In genomic region chr16:27350006-27350405, GRCh38 we compare ENCODE assay signal across 1 cellular context.
TF ChIP-seq lines count a peak whose summit lies in the region.

No MANE protein-coding gene starts in this region.

TF ChIP-seq in GM23338, 12 proteins besides CTCF, POLR2A, EP300 and RAD21 (continued from another document):
- TF ChIP-seq, protein P1, sequence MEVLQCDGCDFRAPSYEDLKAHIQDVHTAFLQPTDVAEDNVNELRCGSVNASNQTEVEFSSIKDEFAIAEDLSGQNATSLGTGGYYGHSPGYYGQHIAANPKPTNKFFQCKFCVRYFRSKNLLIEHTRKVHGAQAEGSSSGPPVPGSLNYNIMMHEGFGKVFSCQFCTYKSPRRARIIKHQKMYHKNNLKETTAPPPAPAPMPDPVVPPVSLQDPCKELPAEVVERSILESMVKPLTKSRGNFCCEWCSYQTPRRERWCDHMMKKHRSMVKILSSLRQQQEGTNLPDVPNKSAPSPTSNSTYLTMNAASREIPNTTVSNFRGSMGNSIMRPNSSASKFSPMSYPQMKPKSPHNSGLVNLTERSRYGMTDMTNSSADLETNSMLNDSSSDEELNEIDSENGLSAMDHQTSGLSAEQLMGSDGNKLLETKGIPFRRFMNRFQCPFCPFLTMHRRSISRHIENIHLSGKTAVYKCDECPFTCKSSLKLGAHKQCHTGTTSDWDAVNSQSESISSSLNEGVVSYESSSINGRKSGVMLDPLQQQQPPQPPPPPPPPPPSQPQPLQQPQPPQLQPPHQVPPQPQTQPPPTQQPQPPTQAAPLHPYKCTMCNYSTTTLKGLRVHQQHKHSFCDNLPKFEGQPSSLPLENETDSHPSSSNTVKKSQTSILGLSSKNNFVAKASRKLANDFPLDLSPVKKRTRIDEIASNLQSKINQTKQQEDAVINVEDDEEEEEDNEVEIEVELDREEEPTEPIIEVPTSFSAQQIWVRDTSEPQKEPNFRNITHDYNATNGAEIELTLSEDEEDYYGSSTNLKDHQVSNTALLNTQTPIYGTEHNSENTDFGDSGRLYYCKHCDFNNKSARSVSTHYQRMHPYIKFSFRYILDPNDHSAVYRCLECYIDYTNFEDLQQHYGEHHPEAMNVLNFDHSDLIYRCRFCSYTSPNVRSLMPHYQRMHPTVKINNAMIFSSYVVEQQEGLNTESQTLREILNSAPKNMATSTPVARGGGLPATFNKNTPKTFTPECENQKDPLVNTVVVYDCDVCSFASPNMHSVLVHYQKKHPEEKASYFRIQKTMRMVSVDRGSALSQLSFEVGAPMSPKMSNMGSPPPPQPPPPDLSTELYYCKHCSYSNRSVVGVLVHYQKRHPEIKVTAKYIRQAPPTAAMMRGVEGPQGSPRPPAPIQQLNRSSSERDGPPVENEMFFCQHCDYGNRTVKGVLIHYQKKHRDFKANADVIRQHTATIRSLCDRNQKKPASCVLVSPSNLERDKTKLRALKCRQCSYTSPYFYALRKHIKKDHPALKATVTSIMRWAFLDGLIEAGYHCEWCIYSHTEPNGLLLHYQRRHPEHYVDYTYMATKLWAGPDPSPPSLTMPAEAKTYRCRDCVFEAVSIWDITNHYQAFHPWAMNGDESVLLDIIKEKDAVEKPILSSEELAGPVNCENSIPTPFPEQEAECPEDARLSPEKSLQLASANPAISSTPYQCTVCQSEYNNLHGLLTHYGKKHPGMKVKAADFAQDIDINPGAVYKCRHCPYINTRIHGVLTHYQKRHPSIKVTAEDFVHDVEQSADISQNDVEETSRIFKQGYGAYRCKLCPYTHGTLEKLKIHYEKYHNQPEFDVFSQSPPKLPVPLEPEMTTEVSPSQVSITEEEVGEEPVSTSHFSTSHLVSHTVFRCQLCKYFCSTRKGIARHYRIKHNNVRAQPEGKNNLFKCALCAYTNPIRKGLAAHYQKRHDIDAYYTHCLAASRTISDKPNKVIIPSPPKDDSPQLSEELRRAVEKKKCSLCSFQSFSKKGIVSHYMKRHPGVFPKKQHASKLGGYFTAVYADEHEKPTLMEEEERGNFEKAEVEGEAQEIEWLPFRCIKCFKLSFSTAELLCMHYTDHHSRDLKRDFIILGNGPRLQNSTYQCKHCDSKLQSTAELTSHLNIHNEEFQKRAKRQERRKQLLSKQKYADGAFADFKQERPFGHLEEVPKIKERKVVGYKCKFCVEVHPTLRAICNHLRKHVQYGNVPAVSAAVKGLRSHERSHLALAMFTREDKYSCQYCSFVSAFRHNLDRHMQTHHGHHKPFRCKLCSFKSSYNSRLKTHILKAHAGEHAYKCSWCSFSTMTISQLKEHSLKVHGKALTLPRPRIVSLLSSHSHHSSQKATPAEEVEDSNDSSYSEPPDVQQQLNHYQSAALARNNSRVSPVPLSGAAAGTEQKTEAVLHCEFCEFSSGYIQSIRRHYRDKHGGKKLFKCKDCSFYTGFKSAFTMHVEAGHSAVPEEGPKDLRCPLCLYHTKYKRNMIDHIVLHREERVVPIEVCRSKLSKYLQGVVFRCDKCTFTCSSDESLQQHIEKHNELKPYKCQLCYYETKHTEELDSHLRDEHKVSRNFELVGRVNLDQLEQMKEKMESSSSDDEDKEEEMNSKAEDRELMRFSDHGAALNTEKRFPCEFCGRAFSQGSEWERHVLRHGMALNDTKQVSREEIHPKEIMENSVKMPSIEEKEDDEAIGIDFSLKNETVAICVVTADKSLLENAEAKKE (CRISPR knock-in tag; IDR thresholded peaks at IDR 0.05) = no peak
- TF ChIP-seq, protein P2, sequence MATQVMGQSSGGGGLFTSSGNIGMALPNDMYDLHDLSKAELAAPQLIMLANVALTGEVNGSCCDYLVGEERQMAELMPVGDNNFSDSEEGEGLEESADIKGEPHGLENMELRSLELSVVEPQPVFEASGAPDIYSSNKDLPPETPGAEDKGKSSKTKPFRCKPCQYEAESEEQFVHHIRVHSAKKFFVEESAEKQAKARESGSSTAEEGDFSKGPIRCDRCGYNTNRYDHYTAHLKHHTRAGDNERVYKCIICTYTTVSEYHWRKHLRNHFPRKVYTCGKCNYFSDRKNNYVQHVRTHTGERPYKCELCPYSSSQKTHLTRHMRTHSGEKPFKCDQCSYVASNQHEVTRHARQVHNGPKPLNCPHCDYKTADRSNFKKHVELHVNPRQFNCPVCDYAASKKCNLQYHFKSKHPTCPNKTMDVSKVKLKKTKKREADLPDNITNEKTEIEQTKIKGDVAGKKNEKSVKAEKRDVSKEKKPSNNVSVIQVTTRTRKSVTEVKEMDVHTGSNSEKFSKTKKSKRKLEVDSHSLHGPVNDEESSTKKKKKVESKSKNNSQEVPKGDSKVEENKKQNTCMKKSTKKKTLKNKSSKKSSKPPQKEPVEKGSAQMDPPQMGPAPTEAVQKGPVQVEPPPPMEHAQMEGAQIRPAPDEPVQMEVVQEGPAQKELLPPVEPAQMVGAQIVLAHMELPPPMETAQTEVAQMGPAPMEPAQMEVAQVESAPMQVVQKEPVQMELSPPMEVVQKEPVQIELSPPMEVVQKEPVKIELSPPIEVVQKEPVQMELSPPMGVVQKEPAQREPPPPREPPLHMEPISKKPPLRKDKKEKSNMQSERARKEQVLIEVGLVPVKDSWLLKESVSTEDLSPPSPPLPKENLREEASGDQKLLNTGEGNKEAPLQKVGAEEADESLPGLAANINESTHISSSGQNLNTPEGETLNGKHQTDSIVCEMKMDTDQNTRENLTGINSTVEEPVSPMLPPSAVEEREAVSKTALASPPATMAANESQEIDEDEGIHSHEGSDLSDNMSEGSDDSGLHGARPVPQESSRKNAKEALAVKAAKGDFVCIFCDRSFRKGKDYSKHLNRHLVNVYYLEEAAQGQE (IDR thresholded peaks at IDR 0.05; ENCODE audit: unreplicated experiment) = no peak
- no peak for TF ChIP-seq NANOG (IDR thresholded peaks at IDR 0.05; ENCODE audit: borderline replicate concordance)
- no peak for TF ChIP-seq CREB1 (CRISPR knock-in tag; IDR thresholded peaks at IDR 0.05; ENCODE audit: low read depth)
- TF ChIP-seq ZNF114 (CRISPR knock-in tag; IDR thresholded peaks at IDR 0.05) = no peak
- no peak for TF ChIP-seq ZNF331 (CRISPR knock-in tag; IDR thresholded peaks at IDR 0.05; ENCODE audit: low read depth)
- TF ChIP-seq, protein P3, sequence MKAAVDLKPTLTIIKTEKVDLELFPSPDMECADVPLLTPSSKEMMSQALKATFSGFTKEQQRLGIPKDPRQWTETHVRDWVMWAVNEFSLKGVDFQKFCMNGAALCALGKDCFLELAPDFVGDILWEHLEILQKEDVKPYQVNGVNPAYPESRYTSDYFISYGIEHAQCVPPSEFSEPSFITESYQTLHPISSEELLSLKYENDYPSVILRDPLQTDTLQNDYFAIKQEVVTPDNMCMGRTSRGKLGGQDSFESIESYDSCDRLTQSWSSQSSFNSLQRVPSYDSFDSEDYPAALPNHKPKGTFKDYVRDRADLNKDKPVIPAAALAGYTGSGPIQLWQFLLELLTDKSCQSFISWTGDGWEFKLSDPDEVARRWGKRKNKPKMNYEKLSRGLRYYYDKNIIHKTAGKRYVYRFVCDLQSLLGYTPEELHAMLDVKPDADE (IDR thresholded peaks at IDR 0.05) = no peak
- TF ChIP-seq STAT1 (IDR thresholded peaks at IDR 0.05; ENCODE audit: unreplicated experiment) = no peak
